Comparison of ENCODE assay signal across 19 cellular contexts in the genomic region with DNA sequence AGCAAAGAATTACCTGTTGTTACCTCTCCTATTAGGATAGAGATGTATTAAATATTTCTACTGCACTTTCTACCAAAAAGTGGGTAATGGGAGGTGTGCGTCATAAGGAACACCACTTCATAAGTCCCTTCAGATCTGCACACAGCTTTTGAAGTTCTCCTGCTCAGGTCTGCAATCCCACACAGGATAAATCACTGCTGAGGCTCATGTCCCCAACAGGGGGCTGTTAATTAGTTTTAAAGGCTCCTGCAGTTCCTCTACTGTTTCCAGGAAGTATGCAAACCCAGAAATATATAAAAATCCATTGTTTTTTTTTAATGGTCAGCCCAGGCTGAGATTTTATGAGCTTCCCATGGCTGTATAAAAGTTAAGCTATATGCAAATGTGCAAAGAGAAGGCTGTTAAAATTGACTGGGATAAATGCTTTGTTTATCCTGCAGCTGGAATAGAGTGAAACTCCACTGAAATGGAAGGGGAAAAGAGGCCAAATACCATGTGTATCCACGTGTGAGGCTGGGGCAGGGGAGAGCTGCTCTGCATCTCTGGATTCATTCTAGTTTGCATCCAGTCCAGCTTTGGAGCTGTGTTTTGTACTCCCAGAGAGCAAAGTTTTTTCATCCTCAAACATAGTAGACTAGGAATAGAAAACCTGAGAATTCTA.
A peak's percentile ranks its signal among the peaks of the same experiment; 100 is the strongest.
DNase-seq lines count a peak whose midpoint lies in the region; ATAC-seq and TF ChIP-seq lines count a peak whose summit lies in the region.
"Had no signal": no experiment of that assay in that cellular context is flagged by ENCODE, and none has a peak within 500 bp of the region (broad histone marks: within the 10 kb centered on the region; RNA-seq: fewer than 3 reads in every experiment).

No MANE protein-coding gene starts in this region.

- peak overlapping the region; percentile 21; the same call in 1 of the 2 replicates for H3K27ac Mint-ChIP-seq in GM23338
- H3K27ac Mint-ChIP-seq in neural progenitor cell = no peak overlapping the region
- H3K27ac Mint-ChIP-seq in type B pancreatic cell = no peak overlapping the region
- H3K27ac Mint-ChIP-seq: CD14-positive monocyte; CD4-positive, alpha-beta memory T cell; IgD-negative memory B cell had no signal

- 54% methylated on average over 2 of the region's 2 CpGs for WGBS in suprapubic skin

- no peaks in the 10 kb centered on the region for H3K9me2 ChIP-seq in GM23338 (ENCODE audit: insufficient read depth)

- H3K4me3 ChIP-seq in GM23338 = no peak overlapping the region
- no peak overlapping the region for H3K4me3 ChIP-seq in neural progenitor cell
- H3K4me3 ChIP-seq in suprapubic skin = no peak overlapping the region
- H3K4me3 ChIP-seq in right atrium auricular region = no peak overlapping the region
- H3K4me3 ChIP-seq: BLaER1, HAP-1 had no signal

- H2AFZ ChIP-seq in GM23338 (0 out of 2 replicates have a peak overlapping the region, but pooled peaks have one; percentile 56), neural progenitor cell (replicated peaks) (peak overlapping the region; percentile 92)

- H3K4me2 ChIP-seq in GM23338 (no peak overlapping the region), neural progenitor cell (peak overlapping the region; percentile 39)
- H3K4me2 ChIP-seq: BLaER1 had no signal

- no peak for DNase-seq in GM23338 (ENCODE audit: low spot score)
- DNase-seq in NCI-H526 treated with DMSO at 0.1 percent for 48 hours (lab: John Stamatoyannopoulos, UW) = peak; percentile 16
- DNase-seq in left kidney (ENCODE audit: low read depth, low spot score) = peak; percentile 33
- DNase-seq in neural progenitor cell (ENCODE audit: low spot score) = peak; percentile 37
- no peak for DNase-seq in type B pancreatic cell (ENCODE audit: extremely low spot score, unreplicated experiment)
- DNase-seq in suprapubic skin (ENCODE audit: low spot score in 2 of 2) = no peak
- DNase-seq in right atrium auricular region (ENCODE audit: low spot score) = no peak
- DNase-seq: AML-193; CD4-positive, alpha-beta memory T cell; DMS153; DMS79; GDM1; KBM-7 had no signal

- no peak for TF ChIP-seq CTCF in GM23338 (conservative IDR thresholded peaks at IDR 0.05; ENCODE audit: low read depth in 2 of 2)
- TF ChIP-seq CTCF in neural progenitor cell (IDR thresholded peaks at IDR 0.05) = peak; percentile 11
- no peak for TF ChIP-seq CTCF in type B pancreatic cell (conservative IDR thresholded peaks at IDR 0.05)
- TF ChIP-seq CTCF in suprapubic skin (IDR thresholded peaks at IDR 0.05) = no peak
- TF ChIP-seq CTCF in right atrium auricular region (IDR thresholded peaks at IDR 0.05) = no peak

- H3K4me3 Mint-ChIP-seq in GM23338 (no peak overlapping the region), neural progenitor cell (no peak overlapping the region), type B pancreatic cell (no peak overlapping the region)
- H3K4me3 Mint-ChIP-seq: CD14-positive monocyte; CD4-positive, alpha-beta memory T cell; IgD-negative memory B cell had no signal

- TF ChIP-seq POLR2A in suprapubic skin (IDR thresholded peaks at IDR 0.05) = no peak

- ATAC-seq in GM23338 (peak; percentile 59), HG03108 (IDR thresholded peaks at IDR 0.05; ENCODE audit: unreplicated experiment) (no peak)
- ATAC-seq: HepG2 had no signal

- no peaks in the 10 kb centered on the region for H3K4me1 ChIP-seq in GM23338 (ENCODE audit: insufficient read depth)
- peaks cover 10% of the 10 kb centered on the region for H3K4me1 ChIP-seq in neural progenitor cell
- H3K4me1 ChIP-seq in suprapubic skin = no peaks in the 10 kb centered on the region
- no peaks in the 10 kb centered on the region for H3K4me1 ChIP-seq in right atrium auricular region
- H3K4me1 ChIP-seq: BLaER1, HAP-1 had no signal

- H3K9ac ChIP-seq in neural progenitor cell = no peak overlapping the region
- H3K9ac ChIP-seq: BLaER1 had no signal

- H3K4me1 Mint-ChIP-seq in GM23338 = peaks cover 12% of the 10 kb centered on the region
- H3K4me1 Mint-ChIP-seq in neural progenitor cell = peaks cover 7% of the 10 kb centered on the region
- H3K4me1 Mint-ChIP-seq in type B pancreatic cell (ENCODE audit: unreplicated experiment) = peaks cover 5% of the 10 kb centered on the region
- H3K4me1 Mint-ChIP-seq: CD14-positive monocyte; CD4-positive, alpha-beta memory T cell; IgD-negative memory B cell had no signal

- H4K20me1 ChIP-seq in GM23338 (replicated peaks; ENCODE audit: insufficient read depth) (no peaks in the 10 kb centered on the region), neural progenitor cell (ENCODE audit: low read depth) (no peaks in the 10 kb centered on the region)
- H4K20me1 ChIP-seq: BLaER1 had no signal

- H3K79me2 ChIP-seq in GM23338 (replicated peaks; ENCODE audit: insufficient read depth) (no peaks in the 10 kb centered on the region), neural progenitor cell (ENCODE audit: low read depth) (no peaks in the 10 kb centered on the region)

- H3K27ac ChIP-seq in GM23338 (ENCODE audit: low read depth) = no peak overlapping the region
- H3K27ac ChIP-seq in neural progenitor cell = no peak overlapping the region
- H3K27ac ChIP-seq in suprapubic skin = no peak overlapping the region
- H3K27ac ChIP-seq in right atrium auricular region = no peak overlapping the region
- H3K27ac ChIP-seq: BLaER1 had no signal

- no peaks in the 10 kb centered on the region for H3F3A ChIP-seq in GM23338 (replicated peaks; ENCODE audit: low read depth)
- no peaks in the 10 kb centered on the region for H3F3A ChIP-seq in neural progenitor cell (ENCODE audit: low read depth)

- no peak for TF ChIP-seq EP300 in suprapubic skin (IDR thresholded peaks at IDR 0.05)

- no peaks in the 10 kb centered on the region for H3K36me3 Mint-ChIP-seq in GM23338 (ENCODE audit: low read depth)
- no peaks in the 10 kb centered on the region for H3K36me3 Mint-ChIP-seq in neural progenitor cell
- no peaks in the 10 kb centered on the region for H3K36me3 Mint-ChIP-seq in type B pancreatic cell
- H3K36me3 Mint-ChIP-seq: CD14-positive monocyte; CD4-positive, alpha-beta memory T cell had no signal

- H3K27me3 ChIP-seq in GM23338 (ENCODE audit: insufficient read depth) = no peaks in the 10 kb centered on the region
- no peaks in the 10 kb centered on the region for H3K27me3 ChIP-seq in neural progenitor cell
- H3K27me3 ChIP-seq in suprapubic skin = no peaks in the 10 kb centered on the region
- no peaks in the 10 kb centered on the region for H3K27me3 ChIP-seq in right atrium auricular region
- H3K27me3 ChIP-seq: BLaER1 had no signal

- no peaks in the 10 kb centered on the region for H3K9me3 ChIP-seq in neural progenitor cell (ENCODE audit: low read depth)
- no peaks in the 10 kb centered on the region for H3K9me3 ChIP-seq in suprapubic skin
- no peaks in the 10 kb centered on the region for H3K9me3 ChIP-seq in right atrium auricular region
- H3K9me3 ChIP-seq: BLaER1, HAP-1 had no signal

- H3K9me3 Mint-ChIP-seq in GM23338 (no peaks in the 10 kb centered on the region), neural progenitor cell (no peaks in the 10 kb centered on the region), type B pancreatic cell (no peaks in the 10 kb centered on the region)

- H3K36me3 ChIP-seq in GM23338 (ENCODE audit: insufficient read depth) = peaks cover 3% of the 10 kb centered on the region; the same call in 1 of the 2 replicates
- no peaks in the 10 kb centered on the region for H3K36me3 ChIP-seq in neural progenitor cell
- no peaks in the 10 kb centered on the region for H3K36me3 ChIP-seq in suprapubic skin
- no peaks in the 10 kb centered on the region for H3K36me3 ChIP-seq in right atrium auricular region
- H3K36me3 ChIP-seq: BLaER1, HAP-1 had no signal

- H3K27me3 Mint-ChIP-seq in GM23338 (ENCODE audit: insufficient read depth, low read depth, poor library complexity) (no peaks in the 10 kb centered on the region), neural progenitor cell (ENCODE audit: insufficient read depth, low read depth) (no peaks in the 10 kb centered on the region), type B pancreatic cell (peaks cover 5% of the 10 kb centered on the region)
- H3K27me3 Mint-ChIP-seq: CD4-positive, alpha-beta memory T cell; IgD-negative memory B cell had no signal

TF ChIP-seq in GM23338, 12 proteins besides CTCF, POLR2A, EP300 and RAD21 (continues in another document):
- TF ChIP-seq REST (IDR thresholded peaks at IDR 0.05; ENCODE audit: unreplicated experiment) (no peak), POLR2AphosphoS5 (IDR thresholded peaks at IDR 0.05; ENCODE audit: low read depth) (no peak), CREB1 (CRISPR knock-in tag; IDR thresholded peaks at IDR 0.05; ENCODE audit: low read depth) (no peak), STAT1 (IDR thresholded peaks at IDR 0.05; ENCODE audit: unreplicated experiment) (no peak), NANOG (IDR thresholded peaks at IDR 0.05; ENCODE audit: borderline replicate concordance) (no peak), EZH2 (IDR thresholded peaks at IDR 0.05; ENCODE audit: low read depth, unreplicated experiment) (no peak), EZH2phosphoT487 (IDR thresholded peaks at IDR 0.05; ENCODE audit: unreplicated experiment) (no peak), ZNF331 (CRISPR knock-in tag; IDR thresholded peaks at IDR 0.05; ENCODE audit: low read depth) (no peak)

Comparison
In these comparisons a context has a peak if more than half of its experiments do, and no peak if none do; other contexts are left out.
1. DNase-seq: peak in NCI-H526 treated with DMSO at 0.1 percent for 48 hours (single experiment), left kidney (single experiment) and neural progenitor cell (single experiment); none in GM23338 (single experiment), type B pancreatic cell (single experiment), suprapubic skin (0 of 2) and right atrium auricular region (single experiment).